Comparison of ENCODE assay signal across 40 cellular contexts in the genomic region with DNA sequence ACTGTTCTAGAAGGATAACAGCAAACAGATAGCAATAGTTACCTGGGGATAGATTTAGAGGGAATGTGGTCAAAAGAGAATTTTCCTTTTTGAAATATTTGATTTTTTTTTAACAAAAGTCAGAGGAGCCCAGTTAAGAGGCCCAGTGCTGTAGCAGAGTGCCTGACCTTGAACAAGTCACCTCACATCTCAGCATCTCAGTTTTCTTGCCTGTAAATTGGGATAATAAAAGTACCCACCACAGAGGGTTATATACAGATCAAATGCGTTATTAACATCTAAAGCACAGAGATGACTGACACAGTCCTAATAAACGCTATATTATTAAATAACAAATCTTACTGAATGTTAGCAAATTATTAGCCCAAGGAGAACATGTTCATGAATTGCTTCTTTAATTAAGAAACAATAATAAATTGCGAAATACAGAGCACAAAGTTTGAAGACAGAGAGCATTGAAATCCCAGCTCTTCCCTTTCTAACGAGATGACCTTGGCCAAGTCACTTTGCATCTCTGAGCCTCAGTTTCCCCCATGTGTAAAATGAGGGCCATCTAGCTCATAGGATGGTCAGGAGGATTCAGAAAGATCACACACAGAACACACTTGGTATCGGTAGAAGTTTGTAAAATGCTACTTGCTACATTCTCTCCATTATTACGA. TPM values are rescaled to one million over a fixed set of nuclear protein-coding genes. Genes with fewer than 3 reads are reported as not detected.
"Had no signal": no experiment of that assay in that cellular context is flagged by ENCODE, and none has a peak within 500 bp of the region (broad histone marks: within the 10 kb centered on the region; RNA-seq: fewer than 3 reads in every experiment).

No MANE protein-coding gene starts in this region.

- H3K9me3 ChIP-seq: adrenal gland, breast epithelium, colonic mucosa, esophagus squamous epithelium, gastroesophageal sphincter, heart right ventricle had no signal

- H3K27me3 ChIP-seq: breast epithelium, cardiac muscle cell, colonic mucosa, gastroesophageal sphincter, heart right ventricle had no signal

- DNase-seq: activated CD4-positive, alpha-beta T cell treated with anti-CD3 and anti-CD28 coated beads for 1 hour; activated CD4-positive, alpha-beta T cell treated with anti-CD3 and anti-CD28 coated beads for 4 hours; activated CD4-positive, alpha-beta T cell treated with anti-CD3 and anti-CD28 coated beads, Interleukin-2, amount 10 ng/mL, durations not matched to agents 7 days and 5 days; activated CD4-positive, alpha-beta T cell treated with anti-CD3 and anti-CD28 coated beads, Interleukin-2, amount 50 U/mL, for 4 hours; activated CD8-positive, alpha-beta memory T cell treated with anti-CD3 and anti-CD28 coated beads, Interleukin-2, amount 10 ng/mL, durations not matched to agents 7 days and 5 days; activated CD8-positive, alpha-beta memory T cell treated with anti-CD3 and anti-CD28 coated beads, Interleukin-2, amount 50 U/mL, for 4 hours; activated CD8-positive, alpha-beta T cell treated with anti-CD3 and anti-CD28 coated beads, Interleukin-2, amount 10 ng/mL, durations not matched to agents 7 days and 5 days; activated effector memory CD4-positive, alpha-beta T cell treated with anti-CD3 and anti-CD28 coated beads, Interleukin-2, amount 50 U/mL, for 16 hours; activated naive CD4-positive, alpha-beta T cell treated with anti-CD3 and anti-CD28 coated beads for 36 hours; activated naive CD8-positive, alpha-beta T cell treated with anti-CD3 and anti-CD28 coated beads for 36 hours; activated naive CD8-positive, alpha-beta T cell treated with anti-CD3 and anti-CD28 coated beads, Interleukin-2, amount 50 U/mL, for 24 hours; activated T-cell treated with anti-CD3 and anti-CD28 coated beads, Interleukin-2, amount 50 U/mL, for 1 hour; activated T-cell treated with anti-CD3 and anti-CD28 coated beads, Interleukin-2, amount 50 U/mL, for 48 hours; adrenal gland; amygdala; aorta; central memory CD4-positive, alpha-beta T cell; cerebellar nuclear complex; colonic mucosa; effector CD8-positive, alpha-beta T cell; esophagus squamous epithelium; foreskin melanocyte; heart right ventricle; T-helper 1 cell; T-helper 17 cell; T1000 had no signal

- H3K27ac ChIP-seq: adrenal gland, breast epithelium, cardiac muscle cell, colonic mucosa, epithelial cell of prostate, esophagus squamous epithelium, gastroesophageal sphincter, heart right ventricle had no signal

- H3K27ac Mint-ChIP-seq: activated CD4-positive, alpha-beta T cell treated with anti-CD3 and anti-CD28 coated beads, Interleukin-2, amount 10 ng/mL, durations not matched to agents 7 days and 5 days; activated CD8-positive, alpha-beta memory T cell treated with anti-CD3 and anti-CD28 coated beads, Interleukin-2, amount 10 ng/mL, durations not matched to agents 7 days and 5 days; activated CD8-positive, alpha-beta T cell treated with anti-CD3 and anti-CD28 coated beads, Interleukin-2, amount 10 ng/mL, durations not matched to agents 7 days and 5 days; activated naive CD4-positive, alpha-beta T cell treated with anti-CD3 and anti-CD28 coated beads for 36 hours; activated naive CD4-positive, alpha-beta T cell treated with anti-CD3 and anti-CD28 coated beads, Interleukin-2, amount 50 U/mL, for 24 hours; activated naive CD8-positive, alpha-beta T cell treated with anti-CD3 and anti-CD28 coated beads for 36 hours; activated naive CD8-positive, alpha-beta T cell treated with anti-CD3 and anti-CD28 coated beads, Interleukin-2, amount 50 U/mL, for 24 hours; activated T-helper 1 cell treated with anti-CD3 and anti-CD28 coated beads, Interleukin-12 subunit alpha, Interleukin-12 subunit beta, Interleukin-2, Interleukin-4 antibody, amounts not matched to agents 30 ng/mL and 10 ng/mL and 1 ng/mL, durations not matched to agents 14 hours and 24 hours and 36 hours; activated T-helper 2 cell treated with anti-CD3 and anti-CD28 coated beads, Interferon-gamma antibody, Interleukin-2, Interleukin-4, amounts not matched to agents 10 μg/mL and 5 μg/mL and 100 μg/mL, durations not matched to agents 14 hours and 24 hours and 36 hours; brain; T-helper 17 cell; T-helper 2 cell treated with Interferon-gamma antibody and Interleukin-4, amounts not matched to agents 5 μg/mL and 100 μg/mL, for 36 hours had no signal

- H3K4me3 Mint-ChIP-seq: activated CD4-positive, alpha-beta T cell treated with anti-CD3 and anti-CD28 coated beads, Interleukin-2, amount 10 ng/mL, durations not matched to agents 7 days and 5 days; activated CD8-positive, alpha-beta memory T cell treated with anti-CD3 and anti-CD28 coated beads, Interleukin-2, amount 10 ng/mL, durations not matched to agents 7 days and 5 days; activated CD8-positive, alpha-beta T cell treated with anti-CD3 and anti-CD28 coated beads, Interleukin-2, amount 10 ng/mL, durations not matched to agents 7 days and 5 days; activated naive CD4-positive, alpha-beta T cell treated with anti-CD3 and anti-CD28 coated beads for 36 hours; activated naive CD4-positive, alpha-beta T cell treated with anti-CD3 and anti-CD28 coated beads, Interleukin-2, amount 50 U/mL, for 24 hours; activated naive CD8-positive, alpha-beta T cell treated with anti-CD3 and anti-CD28 coated beads for 36 hours; activated naive CD8-positive, alpha-beta T cell treated with anti-CD3 and anti-CD28 coated beads, Interleukin-2, amount 50 U/mL, for 24 hours; activated T-helper 1 cell treated with anti-CD3 and anti-CD28 coated beads, Interleukin-12 subunit alpha, Interleukin-12 subunit beta, Interleukin-2, Interleukin-4 antibody, amounts not matched to agents 30 ng/mL and 10 ng/mL and 1 ng/mL, durations not matched to agents 14 hours and 24 hours and 36 hours; brain; T-helper 17 cell; T-helper 2 cell treated with Interferon-gamma antibody and Interleukin-4, amounts not matched to agents 5 μg/mL and 100 μg/mL, for 36 hours had no signal

- H3K4me1 Mint-ChIP-seq: brain had no signal

- H3K27me3 Mint-ChIP-seq: brain had no signal

- ATAC-seq: activated CD8-positive, alpha-beta memory T cell treated with anti-CD3 and anti-CD28 coated beads, Interleukin-2, amount 10 ng/mL, durations not matched to agents 7 days and 5 days; activated CD8-positive, alpha-beta T cell treated with anti-CD3 and anti-CD28 coated beads, Interleukin-2, amount 10 ng/mL, durations not matched to agents 7 days and 5 days; activated naive CD8-positive, alpha-beta T cell treated with anti-CD3 and anti-CD28 coated beads, Interleukin-2, amount 50 U/mL, for 24 hours; gastroesophageal sphincter; heart right ventricle; T-helper 17 cell had no signal

- H3K4me1 ChIP-seq: adrenal gland, breast epithelium, colonic mucosa, esophagus squamous epithelium, gastroesophageal sphincter had no signal

- H3K36me3 Mint-ChIP-seq: activated naive CD4-positive, alpha-beta T cell treated with anti-CD3 and anti-CD28 coated beads, Interleukin-2, amount 50 U/mL, for 24 hours; activated naive CD8-positive, alpha-beta T cell treated with anti-CD3 and anti-CD28 coated beads for 36 hours had no signal

- H3K9me3 Mint-ChIP-seq: activated CD4-positive, alpha-beta T cell treated with anti-CD3 and anti-CD28 coated beads, Interleukin-2, amount 10 ng/mL, durations not matched to agents 7 days and 5 days; activated naive CD4-positive, alpha-beta T cell treated with anti-CD3 and anti-CD28 coated beads for 36 hours; activated naive CD4-positive, alpha-beta T cell treated with anti-CD3 and anti-CD28 coated beads, Interleukin-2, amount 50 U/mL, for 24 hours; activated naive CD8-positive, alpha-beta T cell treated with anti-CD3 and anti-CD28 coated beads for 36 hours; activated naive CD8-positive, alpha-beta T cell treated with anti-CD3 and anti-CD28 coated beads, Interleukin-2, amount 50 U/mL, for 24 hours; activated T-helper 1 cell treated with anti-CD3 and anti-CD28 coated beads, Interleukin-12 subunit alpha, Interleukin-12 subunit beta, Interleukin-2, Interleukin-4 antibody, amounts not matched to agents 30 ng/mL and 10 ng/mL and 1 ng/mL, durations not matched to agents 14 hours and 24 hours and 36 hours; activated T-helper 2 cell treated with anti-CD3 and anti-CD28 coated beads, Interferon-gamma antibody, Interleukin-2, Interleukin-4, amounts not matched to agents 10 μg/mL and 5 μg/mL and 100 μg/mL, durations not matched to agents 14 hours and 24 hours and 36 hours; T-helper 2 cell treated with Interferon-gamma antibody and Interleukin-4, amounts not matched to agents 5 μg/mL and 100 μg/mL, for 36 hours had no signal

- H3K4me3 ChIP-seq: adrenal gland, breast epithelium, cardiac muscle cell, colonic mucosa, esophagus squamous epithelium, gastroesophageal sphincter, heart right ventricle had no signal

- H3K36me3 ChIP-seq: adrenal gland, breast epithelium, cardiac muscle cell, colonic mucosa, esophagus squamous epithelium had no signal

RNA-seq across cellular contexts. Expression of gene PTGIS, which starts 35.5 kb away (rescaled TPM):
- total RNA-seq: activated naive CD4-positive, alpha-beta T cell treated with anti-CD3 and anti-CD28 coated beads for 36 hours; T-helper 17 cell had no signal

RNA-seq across cellular contexts. Expression of gene KCNB1, which starts 49.9 kb away (rescaled TPM):
- total RNA-seq: activated CD8-positive, alpha-beta memory T cell treated with anti-CD3 and anti-CD28 coated beads for 36 hours; activated CD8-positive, alpha-beta T cell treated with anti-CD3 and anti-CD28 coated beads, Interleukin-2, amount 10 ng/mL, durations not matched to agents 7 days and 5 days; activated naive CD4-positive, alpha-beta T cell treated with anti-CD3 and anti-CD28 coated beads for 36 hours; activated naive CD8-positive, alpha-beta T cell treated with anti-CD3 and anti-CD28 coated beads for 36 hours; dermis microvascular lymphatic vessel endothelial cell; endothelial cell of umbilical vein; fibroblast of villous mesenchyme; glomerular endothelial cell had no signal
